Comparison of ENCODE assay signal across 1 cellular context in the genomic region with DNA sequence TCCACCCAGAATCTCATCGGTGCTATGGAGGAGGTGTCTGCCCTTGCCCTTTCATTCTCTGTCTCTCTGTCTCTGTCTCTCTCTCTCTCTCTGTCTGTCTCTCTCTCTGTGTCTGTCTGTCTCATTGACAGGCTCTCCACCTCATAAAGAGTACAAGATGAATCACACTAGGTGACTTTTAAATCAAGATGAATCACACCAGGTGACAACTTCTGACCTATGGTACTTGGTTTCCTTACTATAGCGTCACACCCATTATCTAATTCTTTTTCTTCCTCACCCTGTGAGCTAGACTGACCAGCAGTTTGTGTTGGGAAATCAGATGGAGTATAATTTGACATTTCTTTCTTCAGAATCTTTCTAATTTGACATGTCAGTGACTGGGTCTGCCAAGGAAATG.
TF ChIP-seq lines count a peak whose summit lies in the region.

No MANE protein-coding gene starts in this region.

TF ChIP-seq in GM12878, 131 proteins besides CTCF, POLR2A, EP300 and RAD21 (continued from another document):
- no peak for TF ChIP-seq HSF1 (IDR thresholded peaks at IDR 0.05; ENCODE audit: low read depth, low read length)
